8 cellular contexts compared by ENCODE assay signal in genomic region chr13:67229438-67230242, GRCh38. TPM values are rescaled to one million over a fixed set of nuclear protein-coding genes. Genes with fewer than 3 reads are reported as not detected.
DNase-seq lines count a peak whose midpoint lies in the region; ATAC-seq and TF ChIP-seq lines count a peak whose summit lies in the region.

No MANE protein-coding gene starts in this region.

- H2AFZ ChIP-seq in ACC112 (ENCODE audit: low read length, unreplicated experiment) (peak overlapping the region; percentile 74), Loucy (ENCODE audit: low read length) (peak overlapping the region; percentile 70)

- no peak for TF ChIP-seq CTCF in Loucy (conservative IDR thresholded peaks at IDR 0.05; ENCODE audit: low read length)

- H3K27ac ChIP-seq in ACC112 (ENCODE audit: low read depth, low read length) = peak overlapping the region; percentile 2; the same call in 1 of the 2 replicates
- H3K27ac ChIP-seq in duodenal mucosa (ENCODE audit: low read depth, low read length) = no peak overlapping the region
- peak overlapping the region; percentile 92 for H3K27ac ChIP-seq in muscle layer of colon (ENCODE audit: low read depth, low read length)

- peak overlapping the region; percentile 86 for H3K4me3 ChIP-seq in ACC112 (ENCODE audit: low read depth, low read length)
- peak overlapping the region; percentile 76 for H3K4me3 ChIP-seq in Loucy (ENCODE audit: low read length, poor library complexity, severe bottlenecking)
- peak overlapping the region; percentile 85 to 89 for H3K4me3 ChIP-seq in duodenal mucosa (ENCODE audit: low read depth in 1 of 2, low read length in 2 of 2)
- peak overlapping the region; percentile 88 to 89 for H3K4me3 ChIP-seq in muscle layer of colon (ENCODE audit: low read depth in 1 of 2, low read length in 2 of 2)

- H3K9ac ChIP-seq in Loucy (ENCODE audit: low read depth, low read length, poor library complexity, severe bottlenecking) (peak overlapping the region; percentile 59), duodenal mucosa (ENCODE audit: low read depth in 1 of 2, low read length in 2 of 2) (no peak overlapping the region), muscle layer of colon (ENCODE audit: low read length) (peak overlapping the region; percentile 66)

- no peaks in the 10 kb centered on the region for H3F3A ChIP-seq in Loucy (ENCODE audit: low read depth)

- H3K27me3 ChIP-seq in ACC112 (ENCODE audit: insufficient read depth, low read length) (no peaks in the 10 kb centered on the region), Loucy (ENCODE audit: insufficient read depth, low read length, poor library complexity, severe bottlenecking) (no peaks in the 10 kb centered on the region), duodenal mucosa (ENCODE audit: control insufficient read depth in 1 of 2, insufficient read depth in 2 of 2, low read length in 2 of 2) (peaks cover 9 to 24% of the 10 kb centered on the region in 2 donors), muscle layer of colon (ENCODE audit: control insufficient read depth in 1 of 2, insufficient read depth in 2 of 2, low read length in 2 of 2) (no peaks in the 10 kb centered on the region)

- ATAC-seq in GM19043 (IDR thresholded peaks at IDR 0.05; ENCODE audit: low read depth, unreplicated experiment) (peak; percentile 2), left lobe of liver (no peak)

- DNase-seq in left lobe of liver (ENCODE audit: low spot score) = no peak
- no peak for DNase-seq in NCI-H1694 (lab: John Stamatoyannopoulos, UW)
- no peak for DNase-seq in epidermal melanocyte (ENCODE audit: insufficient read length, low spot score)

- H3K4me1 ChIP-seq in ACC112 (ENCODE audit: control insufficient read depth, insufficient read depth, low read length, unreplicated experiment) = peaks cover 21% of the 10 kb centered on the region
- H3K4me1 ChIP-seq in Loucy (ENCODE audit: insufficient read depth, low read length, poor library complexity, severe bottlenecking) = peaks cover 14% of the 10 kb centered on the region
- H3K4me1 ChIP-seq in duodenal mucosa (ENCODE audit: control insufficient read depth in 1 of 2, insufficient read depth in 2 of 2, low read length in 2 of 2) = peaks cover 0 to 6% of the 10 kb centered on the region in 2 donors
- no peaks in the 10 kb centered on the region for H3K4me1 ChIP-seq in muscle layer of colon (ENCODE audit: insufficient read depth, low read length)

- no peaks in the 10 kb centered on the region for H4K20me1 ChIP-seq in Loucy (ENCODE audit: insufficient read depth, low read length, poor library complexity, severe bottlenecking)

- H3K79me2 ChIP-seq in ACC112 (ENCODE audit: control insufficient read depth, insufficient read depth, low read length, unreplicated experiment) (peaks cover 34% of the 10 kb centered on the region), Loucy (ENCODE audit: insufficient read depth, low read length) (peaks cover 6% of the 10 kb centered on the region; the same call in 1 of the 2 replicates)

- H3K36me3 ChIP-seq in ACC112 (ENCODE audit: insufficient read depth, low read length) (no peaks in the 10 kb centered on the region), Loucy (ENCODE audit: insufficient read depth, low read length) (no peaks in the 10 kb centered on the region), duodenal mucosa (ENCODE audit: control insufficient read depth in 1 of 2, insufficient read depth in 2 of 2, low read length in 2 of 2) (no peaks in the 10 kb centered on the region), muscle layer of colon (ENCODE audit: insufficient read depth, low read length) (no peaks in the 10 kb centered on the region)

- H3K4me2 ChIP-seq in Loucy (ENCODE audit: low read depth, low read length, poor library complexity, severe bottlenecking) = peak overlapping the region; percentile 90

- H3K9me2 ChIP-seq in Loucy (replicated peaks; ENCODE audit: low read depth, low read length) = no peaks in the 10 kb centered on the region

- no peaks in the 10 kb centered on the region for H3K9me3 ChIP-seq in Loucy (ENCODE audit: insufficient read depth, low read depth, low read length)
- H3K9me3 ChIP-seq in duodenal mucosa (ENCODE audit: control insufficient read depth in 1 of 2, low read length in 2 of 2) = no peaks in the 10 kb centered on the region
- no peaks in the 10 kb centered on the region for H3K9me3 ChIP-seq in muscle layer of colon (ENCODE audit: low read length)

RNA-seq across cellular contexts. Expression of gene PCDH9, which starts 0.5 kb away (rescaled TPM):
- total RNA-seq in left lobe of liver = 2.4 TPM

Comparison
In these comparisons a context has a peak if more than half of its experiments do, and no peak if none do; other contexts are left out.
1. H3K9ac ChIP-seq: peak in Loucy (single experiment) and muscle layer of colon (single experiment); none in duodenal mucosa (0 of 2).
2. Peak in every context shown above with its lines, with median percentiles within 50 percentile points of each other: H3K4me3 ChIP-seq.